ENCODE assay signal across 8 cellular contexts in the genomic region with DNA sequence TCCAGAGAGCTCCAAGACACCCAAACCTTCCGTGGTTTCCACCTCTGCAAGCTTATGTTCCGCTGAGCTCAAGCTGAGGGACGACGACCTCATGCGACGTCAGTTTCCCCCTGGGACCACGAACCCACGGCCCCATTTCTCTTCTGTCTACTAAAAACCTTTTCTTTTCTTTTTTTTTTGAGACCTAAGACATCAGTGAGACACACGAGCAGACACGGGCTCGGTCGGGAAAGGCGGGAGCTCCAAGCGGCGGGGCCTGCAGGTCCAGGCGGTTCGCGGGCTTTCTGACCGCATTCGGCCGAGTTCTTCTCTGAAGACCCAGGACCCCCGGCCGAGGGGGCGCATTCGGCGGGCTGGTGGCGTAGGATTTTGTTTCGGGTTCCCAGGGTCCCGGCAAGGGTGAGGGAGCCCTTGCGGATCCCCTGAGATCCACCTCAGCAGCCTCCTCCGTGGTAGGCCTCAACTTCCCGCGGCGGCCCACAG. TPM values are rescaled to one million over a fixed set of nuclear protein-coding genes. Genes with fewer than 3 reads are reported as not detected.
DNase-seq lines count a peak whose midpoint lies in the region; ATAC-seq, FAIRE-seq and TF ChIP-seq lines count a peak whose summit lies in the region.

No MANE protein-coding gene starts in this region.

- TF ChIP-seq CTCF in WI38 (IDR thresholded peaks at IDR 0.05; ENCODE audit: low read depth, low read length) (no peak), right atrium auricular region (IDR thresholded peaks at IDR 0.05) (no peak)

- ATAC-seq in HG02642 (IDR thresholded peaks at IDR 0.05; ENCODE audit: poor library complexity, unreplicated experiment) (peak; percentile 4), GM21737 (IDR thresholded peaks at IDR 0.05; ENCODE audit: unreplicated experiment) (no peak)

- WGBS in small intestine, 3 donors: 0 to 1% (median 1%) methylated on average over 33 to 34 of the region's 34 CpGs

- peak overlapping the region; percentile 94 for H3K4me3 ChIP-seq in WI38 (ENCODE audit: low read depth, low read length)
- H3K4me3 ChIP-seq in right atrium auricular region: peak overlapping the region; percentile 96 to 100
- peak overlapping the region; percentile 79 to 92 for H3K4me3 ChIP-seq in small intestine (ENCODE audit: low read depth in 1 of 2, low read length in 2 of 2)

- FAIRE-seq in small intestine (lab: Jason Lieb, UNC): no peak

- peaks cover 0 to 29% of the 10 kb centered on the region in 2 donors for H3K4me1 ChIP-seq in right atrium auricular region
- H3K4me1 ChIP-seq in small intestine (ENCODE audit: control insufficient read depth in 2 of 2, insufficient read depth in 1 of 2, low read depth in 1 of 2, low read length in 1 of 2): no peaks in the 10 kb centered on the region

- H3K27ac ChIP-seq in right atrium auricular region (peak overlapping the region in 1 of 2 donors; percentile 17), small intestine (ENCODE audit: low read depth in 1 of 2, low read length in 1 of 2) (peak overlapping the region in 1 of 2 donors; percentile 33)

- H3K27me3 ChIP-seq in right atrium auricular region (no peaks in the 10 kb centered on the region), small intestine (ENCODE audit: control insufficient read depth in 2 of 2, insufficient read depth in 2 of 2, low read length in 2 of 2) (no peaks in the 10 kb centered on the region)

- DNase-seq in NCI-H2171 treated with DMSO at 0.1 percent for 48 hours (lab: John Stamatoyannopoulos, UW): peak; percentile 26
- DNase-seq in NCI-H2171 (lab: John Stamatoyannopoulos, UW): no peak
- peak; percentile 59 for DNase-seq in right atrium auricular region (ENCODE audit: low spot score)
- DNase-seq in small intestine: no peak
- DNase-seq in G401 (ENCODE audit: low spot score): no peak

- H3K9me3 ChIP-seq in right atrium auricular region (no peaks in the 10 kb centered on the region), small intestine (ENCODE audit: control insufficient read depth, low read depth) (no peaks in the 10 kb centered on the region)

- H3K36me3 ChIP-seq in right atrium auricular region: peaks cover 8% of the 10 kb centered on the region
- H3K36me3 ChIP-seq in small intestine (ENCODE audit: control insufficient read depth in 2 of 2, insufficient read depth in 2 of 2, low read length in 2 of 2): no peaks in the 10 kb centered on the region

- in situ Hi-C loops in G401 (cut with HindIII; ENCODE audit: low sequenced_read_pairs): no loop called here

RNA-seq across cellular contexts. Expression of a gene that starts 0.4 kb away (rescaled TPM):
- under 1 TPM; 0.31 to 0.74 TPM for total RNA-seq in right atrium auricular region
- polyA plus RNA-seq in small intestine: 1 to 10 TPM in 2 of 3 donors, under 1 TPM in 1; 0.54 to 5.2 (median 1.3) TPM
- total RNA-seq in G401 (2014; rRNA removed; shearing (Covaris generic)): 7.9 and 8.2 TPM in 2 replicates

RNA-seq across cellular contexts. Expression of a gene that starts 0.7 kb away (rescaled TPM):
- 10 to 100 TPM; 31.7 to 40.3 TPM for total RNA-seq in right atrium auricular region
- 10 to 100 TPM in 2 of 3 donors, 1 to 10 TPM in 1; 9.2 to 15.4 (median 10.5) TPM for polyA plus RNA-seq in small intestine
- total RNA-seq in G401 (2014; rRNA removed; shearing (Covaris generic)): 14.3 and 33.5 TPM in 2 replicates

RNA-seq across cellular contexts. Expression of a gene that starts 37.1 kb away (rescaled TPM):
- total RNA-seq in right atrium auricular region: 10 to 100 TPM; 11.0 to 22.1 TPM
- 10 to 100 TPM; 14.7 to 45.7 (median 24.6) TPM for polyA plus RNA-seq in small intestine
- total RNA-seq in G401 (2014; rRNA removed; shearing (Covaris generic)): 29.0 and 52.6 TPM in 2 replicates

RNA-seq across cellular contexts. Expression of a gene that starts 37.9 kb away (rescaled TPM):
- total RNA-seq in right atrium auricular region: 10 to 100 TPM; 35.7 to 45.4 TPM
- 10 to 100 TPM; 38.3 to 42.7 (median 42.5) TPM for polyA plus RNA-seq in small intestine
- 102 and 127 TPM in 2 replicates for total RNA-seq in G401 (2014; rRNA removed; shearing (Covaris generic))

Comparison
In these comparisons a context has a peak if more than half of its experiments do, and no peak if none do; other contexts are left out.
1. DNase-seq: peak in NCI-H2171 treated with DMSO at 0.1 percent for 48 hours (single experiment) and right atrium auricular region (single experiment); none in NCI-H2171 (single experiment), small intestine (single experiment) and G401 (single experiment).
2. Peak in every context shown above with its lines, with median percentiles within 50 percentile points of each other: H3K4me3 ChIP-seq.